Comparison of ENCODE assay signal across 10 cellular contexts in the genomic region with DNA sequence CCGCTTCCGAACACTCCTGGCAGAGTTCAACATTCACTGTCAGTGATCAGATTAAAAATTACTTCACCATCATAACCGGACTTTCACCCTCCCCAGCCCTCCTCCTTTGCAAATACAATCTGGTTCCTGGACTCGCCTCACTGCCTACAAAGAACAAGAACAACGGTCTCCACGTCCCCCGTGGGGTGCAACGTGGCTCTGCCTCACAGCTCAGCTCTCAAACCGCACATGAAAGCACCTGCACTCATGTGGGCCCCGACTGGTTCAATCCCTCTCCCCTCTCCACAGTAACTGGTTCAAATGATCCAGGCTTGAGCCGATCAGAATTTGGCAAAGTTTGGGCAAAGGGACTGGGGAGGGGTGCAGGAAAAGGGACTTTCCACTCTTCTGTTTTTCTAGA. TPM values are rescaled to one million over a fixed set of nuclear protein-coding genes. Genes with fewer than 3 reads are reported as not detected.
DNase-seq lines count a peak whose midpoint lies in the region; ATAC-seq and TF ChIP-seq lines count a peak whose summit lies in the region.
"Had no signal": no experiment of that assay in that cellular context is flagged by ENCODE, and none has a peak within 500 bp of the region (broad histone marks: within the 10 kb centered on the region; RNA-seq: fewer than 3 reads in every experiment).

No MANE protein-coding gene starts in this region.

- ATAC-seq in HG02852 (IDR thresholded peaks at IDR 0.05; ENCODE audit: unreplicated experiment) = peak; percentile 56
- peak; percentile 37 for ATAC-seq in esophagus mucosa

- H3K4me1 ChIP-seq in transverse colon = peaks cover 10 to 42% (median 20%) of the 10 kb centered on the region in 4 donors

- no peak overlapping the region for H3K4me3 ChIP-seq in transverse colon

- intact Hi-C loops in transverse colon (cut with DNase I; ENCODE audit: low total_unique reads) (no loop called here), head of caudate nucleus (cut with DNase I) (no loop called here)

- in situ Hi-C loops in transverse colon (cut with MboI; ENCODE audit: low pct_ligation_motif_present in 1 of 4, low pct_unique_long_range_greater_than_20kb in 1 of 4, low sequenced_read_pairs in 3 of 4) = no loop called here

- H3K36me3 ChIP-seq in transverse colon = peaks cover 0 to 15% (median 7%) of the 10 kb centered on the region in 4 donors

- TF ChIP-seq CTCF in transverse colon (IDR thresholded peaks at IDR 0.05) = no peak

- H3K9me3 ChIP-seq in transverse colon = no peaks in the 10 kb centered on the region

- WGBS in transverse colon (ENCODE audit: low coverage in 1 of 2), 2 donors = 32 to 56% methylated on average over 3 to 11 of the region's 11 CpGs

- DNase-seq in mucosa of gallbladder (ENCODE audit: low spot score) (peak; percentile 71), transverse colon (peak; percentile 74), iPS-NIHi11 (ENCODE audit: low spot score) (no peak), head of caudate nucleus (no peak)
- DNase-seq in effector CD4-positive, alpha-beta T cell = no peak
- DNase-seq: DMS 273 treated with DMSO at 0.1 percent for 48 hours, hypothalamus, MV-4-11 had no signal

- TF ChIP-seq POLR2A in transverse colon (IDR thresholded peaks at IDR 0.05) = peak; percentile 38

- peak overlapping the region; percentile 76 to 82 (median 80) for H3K27ac ChIP-seq in transverse colon

- no peak for TF ChIP-seq EP300 in transverse colon (IDR thresholded peaks at IDR 0.05; ENCODE audit: low read depth)

- no peaks in the 10 kb centered on the region for H3K27me3 ChIP-seq in transverse colon

RNA-seq across cellular contexts. Expression of a gene that starts 21.0 kb away (rescaled TPM):
- 15.3 TPM for total RNA-seq in esophagus mucosa
- 37.3 TPM for total RNA-seq in mucosa of gallbladder
- 10 to 100 TPM; 14.5 to 73.3 (median 61.0) TPM for total RNA-seq in transverse colon

RNA-seq across cellular contexts. Expression of a gene that starts 39.3 kb away (rescaled TPM):
- total RNA-seq in esophagus mucosa = 32.8 TPM
- total RNA-seq in mucosa of gallbladder = 48.5 TPM
- total RNA-seq in transverse colon = 100 to 1,000 TPM in 1 of 4 donors, 10 to 100 TPM in 3; 55.0 to 106 (median 75.9) TPM

Comparison
In these comparisons a context has a peak if more than half of its experiments do, and no peak if none do; other contexts are left out.
1. DNase-seq: peak in mucosa of gallbladder (single experiment) and transverse colon (single experiment); none in iPS-NIHi11 (single experiment), effector CD4-positive, alpha-beta T cell (single experiment) and head of caudate nucleus (0 of 42).